Comparison of ENCODE assay signal across 14 cellular contexts in genomic region chr9:37380570-37380969, GRCh38.
"Had no signal": no experiment of that assay in that cellular context is flagged by ENCODE, and none has a peak within 500 bp of the region (broad histone marks: within the 10 kb centered on the region; RNA-seq: fewer than 3 reads in every experiment).

No MANE protein-coding gene starts in this region.

- H3K4me1 ChIP-seq: foreskin keratinocyte, left ventricle myocardium inferior, lower lobe of right lung, pancreas, tibial artery, upper lobe of left lung, uterus had no signal

- FAIRE-seq: kidney, pancreas had no signal

- H3K27me3 ChIP-seq: pancreas, tibial artery, upper lobe of left lung, uterus had no signal

- H3K36me3 ChIP-seq: left ventricle myocardium inferior, lower lobe of right lung, pancreas, tibial artery, upper lobe of left lung, uterus had no signal

- H3K4me3 ChIP-seq: left ventricle myocardium inferior, lower lobe of right lung, pancreas, smooth muscle cell, tibial artery, upper lobe of left lung, uterus had no signal

- DNase-seq: effector memory CD8-positive, alpha-beta T cell; foreskin keratinocyte; kidney; left cardiac atrium; left ventricle myocardium inferior; lower lobe of right lung; occipital lobe; pancreas; stimulated activated CD4-positive, alpha-beta T cell treated with anti-CD3 and anti-CD28 coated beads, Interleukin-2, amount 100 ng/mL, for 48 hours; tibial artery; upper lobe of left lung; uterus had no signal

- H3K9me3 ChIP-seq: left ventricle myocardium inferior, lower lobe of right lung, pancreas, tibial artery, upper lobe of left lung, uterus had no signal

- H3K4me2 ChIP-seq: smooth muscle cell had no signal

- ATAC-seq: effector memory CD8-positive, alpha-beta T cell; foreskin keratinocyte; left cardiac atrium; lower lobe of right lung; pancreas; right cardiac atrium had no signal

- H3K27ac ChIP-seq: foreskin keratinocyte, left ventricle myocardium inferior, lower lobe of right lung, pancreas, tibial artery, upper lobe of left lung, uterus had no signal
